12 cellular contexts compared by ENCODE assay signal in the genomic region with DNA sequence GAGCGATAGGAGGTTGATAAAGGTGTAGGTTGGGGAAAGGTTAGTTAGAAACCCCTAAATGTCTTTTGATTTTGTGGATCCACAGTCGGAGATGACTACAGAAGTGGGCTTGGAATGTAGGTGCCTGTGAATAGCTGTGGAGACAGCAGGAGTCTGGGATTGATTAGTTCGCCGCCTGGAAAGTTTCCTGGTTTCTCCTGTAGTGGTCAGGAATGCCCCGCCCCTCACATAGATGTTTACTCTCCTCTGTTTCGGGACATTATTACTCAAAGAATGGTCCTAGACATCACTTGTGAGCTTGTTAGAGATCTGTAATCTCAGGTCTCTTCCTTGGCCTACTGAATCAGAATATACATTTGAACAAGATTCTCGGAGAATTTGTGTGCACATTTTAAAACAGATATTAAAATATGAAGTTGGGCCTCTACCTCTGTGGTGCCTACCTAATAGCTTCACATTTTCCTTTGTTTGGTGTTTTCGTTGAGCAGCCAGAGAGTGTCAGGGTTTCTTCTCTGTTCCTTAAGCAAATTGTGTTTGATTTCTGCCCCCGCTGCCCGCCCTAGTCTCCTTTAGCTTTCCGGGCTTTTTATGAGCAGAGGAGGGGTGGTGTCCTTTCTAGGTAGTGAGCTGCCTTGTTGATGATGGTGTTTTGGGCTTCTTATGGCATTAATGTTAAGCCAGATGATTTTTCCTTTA.
DNase-seq lines count a peak whose midpoint lies in the region; ATAC-seq and TF ChIP-seq lines count a peak whose summit lies in the region.
"Had no signal": no experiment of that assay in that cellular context is flagged by ENCODE, and none has a peak within 500 bp of the region (broad histone marks: within the 10 kb centered on the region; RNA-seq: fewer than 3 reads in every experiment).

No MANE protein-coding gene starts in this region.

- H3K9me3 Mint-ChIP-seq in CD4-positive, CD25-positive, alpha-beta regulatory T cell, result no peaks in the 10 kb centered on the region

- peak overlapping the region; percentile 79 to 89 (median 87) for H3K27ac Mint-ChIP-seq in CD4-positive, CD25-positive, alpha-beta regulatory T cell

- H3K4me3 ChIP-seq in CD4-positive, CD25-positive, alpha-beta regulatory T cell (ENCODE audit: low read depth, low read length), result peak overlapping the region; percentile 34
- H3K4me3 ChIP-seq in esophagus squamous epithelium (no peak overlapping the region), aorta (ENCODE audit: low read length in 2 of 2) (no peak overlapping the region)

- TF ChIP-seq POLR2A in esophagus squamous epithelium (IDR thresholded peaks at IDR 0.05), result no peak

- peaks cover 35 to 66% (median 53%) of the 10 kb centered on the region in 4 donors for H3K4me1 Mint-ChIP-seq in CD4-positive, CD25-positive, alpha-beta regulatory T cell

- TF ChIP-seq CTCF in esophagus squamous epithelium (IDR thresholded peaks at IDR 0.05), result no peak

- peaks cover 76% of the 10 kb centered on the region for H3K36me3 ChIP-seq in CD4-positive, CD25-positive, alpha-beta regulatory T cell (ENCODE audit: control insufficient read depth, insufficient read depth, low read length)
- H3K36me3 ChIP-seq in esophagus squamous epithelium, result peaks cover 0 to 100% (median 9%) of the 10 kb centered on the region in 3 donors
- H3K36me3 ChIP-seq in aorta (ENCODE audit: control insufficient read depth in 1 of 2, insufficient read depth in 2 of 2, low read length in 1 of 2), result peaks cover 2 to 4% of the 10 kb centered on the region in 2 donors

- DNase-seq in CD4-positive, CD25-positive, alpha-beta regulatory T cell, result peak in 1 of 3 donors; percentile 21
- no peak for DNase-seq in esophagus squamous epithelium (lab: John Stamatoyannopoulos, UW)
- DNase-seq in sciatic nerve (ENCODE audit: low spot score), result no peak
- no peak for DNase-seq in aorta
- no peak for DNase-seq in left lobe of liver (ENCODE audit: low spot score)
- DNase-seq in activated gamma-delta T cell (lab: John Stamatoyannopoulos, UW), result no peak
- no peak for DNase-seq in head of caudate nucleus
- DNase-seq: cortex of kidney, NCI-H1105 treated with DMSO at 0.1 percent for 48 hours had no signal

- no peaks in the 10 kb centered on the region for H3K27me3 ChIP-seq in CD4-positive, CD25-positive, alpha-beta regulatory T cell (ENCODE audit: control insufficient read depth, insufficient read depth, low read length)
- H3K27me3 ChIP-seq in esophagus squamous epithelium (no peaks in the 10 kb centered on the region), aorta (ENCODE audit: control insufficient read depth in 1 of 2, insufficient read depth in 2 of 2, low read length in 1 of 2) (no peaks in the 10 kb centered on the region)

- no peak for ATAC-seq in CD4-positive, CD25-positive, alpha-beta regulatory T cell (ENCODE audit: low read depth in 2 of 2)
- ATAC-seq in SK-N-SH treated with all-trans-retinoic acid at 6 μM for 48 hours (peak; percentile 83), sciatic nerve (peak; percentile 49), aorta (ENCODE audit: low FRiP score) (no peak), left lobe of liver (no peak)
- ATAC-seq: HCT116, Panc1 had no signal

- intact Hi-C loops in esophagus squamous epithelium (cut with DNase I), result no loop called here
- intact Hi-C loops in sciatic nerve (cut with DNase I), result no loop called here
- intact Hi-C loops in aorta (cut with DNase I), result no loop called here
- intact Hi-C loops in head of caudate nucleus (cut with DNase I), result no loop called here

- H3K4me1 ChIP-seq in CD4-positive, CD25-positive, alpha-beta regulatory T cell (ENCODE audit: control insufficient read depth, insufficient read depth, low read length, poor library complexity, severe bottlenecking), result peaks cover 24% of the 10 kb centered on the region
- peaks cover 14 to 41% (median 18%) of the 10 kb centered on the region in 3 donors for H3K4me1 ChIP-seq in esophagus squamous epithelium
- H3K4me1 ChIP-seq in aorta (ENCODE audit: control insufficient read depth in 1 of 2, insufficient read depth in 2 of 2, low read length in 2 of 2), result no peaks in the 10 kb centered on the region

- H3K27ac ChIP-seq in CD4-positive, CD25-positive, alpha-beta regulatory T cell (ENCODE audit: insufficient read depth, low read length, poor library complexity, severe bottlenecking), result peak overlapping the region; percentile 37
- H3K27ac ChIP-seq in esophagus squamous epithelium (peak overlapping the region in 3 of 4 donors; percentile 7 to 38 (median 16)), aorta (ENCODE audit: low read depth in 1 of 2, low read length in 2 of 2) (no peak overlapping the region)

- H3K9me3 ChIP-seq in CD4-positive, CD25-positive, alpha-beta regulatory T cell (ENCODE audit: control insufficient read depth in 2 of 2, low read length in 2 of 2), result no peaks in the 10 kb centered on the region
- no peaks in the 10 kb centered on the region for H3K9me3 ChIP-seq in esophagus squamous epithelium
- H3K9me3 ChIP-seq in aorta (ENCODE audit: control insufficient read depth, low read length), result no peaks in the 10 kb centered on the region

- peak overlapping the region; percentile 7 to 67 (median 21) for H3K4me3 Mint-ChIP-seq in CD4-positive, CD25-positive, alpha-beta regulatory T cell

- peaks cover 46% of the 10 kb centered on the region for H3K36me3 Mint-ChIP-seq in CD4-positive, CD25-positive, alpha-beta regulatory T cell

- no peaks in the 10 kb centered on the region for H3K27me3 Mint-ChIP-seq in CD4-positive, CD25-positive, alpha-beta regulatory T cell

- 75 to 79% methylated on average over 11 of the region's 11 CpGs for WGBS in esophagus squamous epithelium, 2 donors
- WGBS in aorta, 2 donors, result 74 to 76% methylated on average over 11 of the region's 11 CpGs

TF ChIP-seq in SK-N-SH treated with all-trans-retinoic acid at 6 μM for 48 hours, 23 proteins besides CTCF, POLR2A, EP300 and RAD21:
- no peak for TF ChIP-seq TCF4 (CRISPR knock-in tag; IDR thresholded peaks at IDR 0.05; ENCODE audit: borderline replicate concordance)
- TF ChIP-seq TSHZ2 (CRISPR knock-in tag; IDR thresholded peaks at IDR 0.05), result no peak

Comparison
In these comparisons a context has a peak if more than half of its experiments do, and no peak if none do; other contexts are left out.
1. ATAC-seq: peak in SK-N-SH treated with all-trans-retinoic acid at 6 μM for 48 hours (single experiment) and sciatic nerve (single experiment); none in CD4-positive, CD25-positive, alpha-beta regulatory T cell (0 of 2), aorta (single experiment) and left lobe of liver (single experiment).
2. H3K27ac ChIP-seq: peak in CD4-positive, CD25-positive, alpha-beta regulatory T cell (single experiment) and esophagus squamous epithelium (3 of 4); none in aorta (0 of 2).